In genomic region chr3:142962520-142963265, GRCh38 we compare ENCODE assay signal across 1 cellular context.
TF ChIP-seq lines count a peak whose summit lies in the region.

No MANE protein-coding gene starts in this region.

TF ChIP-seq in HepG2, 621 proteins besides CTCF, POLR2A, EP300 and RAD21 (continued from another document and continues in another):
- no peak for TF ChIP-seq NR2C2 (CRISPR knock-in tag; IDR thresholded peaks at IDR 0.05; ENCODE audit: borderline replicate concordance)
- no peak for TF ChIP-seq ELK4 (CRISPR knock-in tag; IDR thresholded peaks at IDR 0.05; ENCODE audit: borderline replicate concordance)
- no peak for TF ChIP-seq ZNF75D (CRISPR knock-in tag; IDR thresholded peaks at IDR 0.05; ENCODE audit: borderline replicate concordance)
- no peak for TF ChIP-seq SP1 (IDR thresholded peaks at IDR 0.05)
- TF ChIP-seq SP1 (CRISPR knock-in tag; IDR thresholded peaks at IDR 0.05) = 0 out of 2 replicates have a peak, but pooled peaks have one; percentile 12
- 0 out of 2 replicates have a peak, but pooled peaks have one; percentile 12 for TF ChIP-seq HOXD1 (CRISPR knock-in tag; IDR thresholded peaks at IDR 0.05)
- no peak for TF ChIP-seq HIVEP1 (CRISPR knock-in tag; IDR thresholded peaks at IDR 0.05)
- TF ChIP-seq ZBTB25 (CRISPR knock-in tag; IDR thresholded peaks at IDR 0.05) = no peak
- no peak for TF ChIP-seq ZNF780A (CRISPR knock-in tag; IDR thresholded peaks at IDR 0.05)
- TF ChIP-seq ZBTB10 (CRISPR knock-in tag; IDR thresholded peaks at IDR 0.05; ENCODE audit: borderline replicate concordance) = no peak; the same call in 1 of the 2 replicates
- no peak for TF ChIP-seq ISL2 (CRISPR knock-in tag; IDR thresholded peaks at IDR 0.05)
- TF ChIP-seq ESRRA (CRISPR knock-in tag; IDR thresholded peaks at IDR 0.05; ENCODE audit: low read depth) = no peak
- peak; percentile 57; the same call in 1 of the 2 replicates for TF ChIP-seq ZNF709 (CRISPR knock-in tag; IDR thresholded peaks at IDR 0.05)
- TF ChIP-seq DNMT3B (CRISPR knock-in tag; conservative IDR thresholded peaks at IDR 0.05) = no peak
- no peak for TF ChIP-seq ZNF781 (CRISPR knock-in tag; IDR thresholded peaks at IDR 0.05; ENCODE audit: borderline replicate concordance, not compliant biosample characterization)
- peak; percentile 14; the same call in 1 of the 2 replicates for TF ChIP-seq IRF2 (CRISPR knock-in tag; IDR thresholded peaks at IDR 0.05)
- no peak for TF ChIP-seq ZBTB44 (CRISPR knock-in tag; IDR thresholded peaks at IDR 0.05)
- TF ChIP-seq ZBTB39 (CRISPR knock-in tag; IDR thresholded peaks at IDR 0.05) = no peak
- no peak for TF ChIP-seq ZNF720 (CRISPR knock-in tag; IDR thresholded peaks at IDR 0.05)
- no peak; the same call in 1 of the 2 replicates for TF ChIP-seq ZNF777 (CRISPR knock-in tag; IDR thresholded peaks at IDR 0.05)
- TF ChIP-seq GTF3A (CRISPR knock-in tag; conservative IDR thresholded peaks at IDR 0.05) = no peak
- no peak for TF ChIP-seq RFX3 (CRISPR knock-in tag; IDR thresholded peaks at IDR 0.05)
- no peak for TF ChIP-seq HOMEZ (CRISPR knock-in tag; IDR thresholded peaks at IDR 0.05; ENCODE audit: low read depth)
- no peak for TF ChIP-seq HNRNPH1 (optimal IDR thresholded peaks at IDR 0.05; ENCODE audit: low read depth, low read length)
- no peak for TF ChIP-seq BCL6 (CRISPR knock-in tag; IDR thresholded peaks at IDR 0.05)
- no peak for TF ChIP-seq ZNF614 (CRISPR knock-in tag; IDR thresholded peaks at IDR 0.05; ENCODE audit: borderline replicate concordance)
- no peak for TF ChIP-seq RARG (CRISPR knock-in tag; IDR thresholded peaks at IDR 0.05; ENCODE audit: low read depth)
- no peak for TF ChIP-seq DR1 (CRISPR knock-in tag; IDR thresholded peaks at IDR 0.05)
- no peak for TF ChIP-seq ZNF207 (IDR thresholded peaks at IDR 0.05; ENCODE audit: borderline replicate concordance)
- no peak for TF ChIP-seq ZMYM2 (CRISPR knock-in tag; IDR thresholded peaks at IDR 0.05)
- TF ChIP-seq ZBTB42 (CRISPR knock-in tag; IDR thresholded peaks at IDR 0.05) = no peak
- no peak for TF ChIP-seq MTERF4 (CRISPR knock-in tag; IDR thresholded peaks at IDR 0.05)
- peak; percentile 33; the same call in 1 of the 2 replicates for TF ChIP-seq MXD1 (CRISPR knock-in tag; IDR thresholded peaks at IDR 0.05)
- TF ChIP-seq ELF4 (CRISPR knock-in tag; IDR thresholded peaks at IDR 0.05; ENCODE audit: borderline replicate concordance) = no peak
- TF ChIP-seq MAFG (CRISPR knock-in tag; IDR thresholded peaks at IDR 0.05) = peak; percentile 66; the same call in 1 of the 2 replicates
- no peak for TF ChIP-seq ZNF567 (CRISPR knock-in tag; IDR thresholded peaks at IDR 0.05; ENCODE audit: borderline replicate concordance)
- no peak for TF ChIP-seq ZFP82 (CRISPR knock-in tag; IDR thresholded peaks at IDR 0.05; ENCODE audit: borderline replicate concordance)
- no peak; the same call in 1 of the 2 replicates for TF ChIP-seq ZKSCAN5 (CRISPR knock-in tag; IDR thresholded peaks at IDR 0.05)
- TF ChIP-seq SP4 (CRISPR knock-in tag; IDR thresholded peaks at IDR 0.05) = no peak
- peak; percentile 67; the same call in 1 of the 2 replicates for TF ChIP-seq ZNF564 (CRISPR knock-in tag; IDR thresholded peaks at IDR 0.05)
- TF ChIP-seq PBX2 (CRISPR knock-in tag; IDR thresholded peaks at IDR 0.05) = no peak
- TF ChIP-seq ZNF607 (CRISPR knock-in tag; IDR thresholded peaks at IDR 0.05; ENCODE audit: borderline replicate concordance) = peak; percentile 76
- no peak; the same call in 1 of the 2 replicates for TF ChIP-seq HOXA5 (CRISPR knock-in tag; IDR thresholded peaks at IDR 0.05)
- no peak for TF ChIP-seq CEBPB (IDR thresholded peaks at IDR 0.05; ENCODE audit: borderline replicate concordance, low read depth, low read length)
- TF ChIP-seq ZNF557 (CRISPR knock-in tag; IDR thresholded peaks at IDR 0.05) = 0 out of 2 replicates have a peak, but pooled peaks have one; percentile 17
- TF ChIP-seq BATF2 (CRISPR knock-in tag; IDR thresholded peaks at IDR 0.05) = no peak
- 0 out of 2 replicates have a peak, but pooled peaks have one; percentile 16 for TF ChIP-seq ZNF746 (CRISPR knock-in tag; IDR thresholded peaks at IDR 0.05)
- TF ChIP-seq ZNF251 (CRISPR knock-in tag; IDR thresholded peaks at IDR 0.05) = peak; percentile 84; the same call in 1 of the 2 replicates
- TF ChIP-seq ATF7-NPFF (CRISPR knock-in tag; IDR thresholded peaks at IDR 0.05; ENCODE audit: low read depth) = peak; percentile 79; the same call in 1 of the 2 replicates
- no peak for TF ChIP-seq PBX3 (CRISPR knock-in tag; IDR thresholded peaks at IDR 0.05; ENCODE audit: borderline replicate concordance)
- TF ChIP-seq RBFOX2 (IDR thresholded peaks at IDR 0.05; ENCODE audit: low read depth, low read length) = no peak
- no peak for TF ChIP-seq MTF1 (CRISPR knock-in tag; IDR thresholded peaks at IDR 0.05)
- TF ChIP-seq U2AF1 (optimal IDR thresholded peaks at IDR 0.05; ENCODE audit: low read depth, low read length) = no peak
- TF ChIP-seq POLR2AphosphoS5 (IDR thresholded peaks at IDR 0.05; ENCODE audit: low read depth, low read length) = no peak
- no peak for TF ChIP-seq YEATS4 (CRISPR knock-in tag; IDR thresholded peaks at IDR 0.05; ENCODE audit: borderline replicate concordance)
- no peak for TF ChIP-seq ZNF180 (CRISPR knock-in tag; IDR thresholded peaks at IDR 0.05; ENCODE audit: borderline replicate concordance, low read depth)
- TF ChIP-seq RBM22 (optimal IDR thresholded peaks at IDR 0.05; ENCODE audit: low read length) = no peak
- TF ChIP-seq U2AF2 (IDR thresholded peaks at IDR 0.05; ENCODE audit: low read depth, low read length) = no peak
- no peak for TF ChIP-seq ZBTB7A (CRISPR knock-in tag; IDR thresholded peaks at IDR 0.05)
- TF ChIP-seq AKAP8 (CRISPR knock-in tag; IDR thresholded peaks at IDR 0.05) = peak; percentile 49; the same call in 1 of the 2 replicates
- TF ChIP-seq NPAS2 (CRISPR knock-in tag; IDR thresholded peaks at IDR 0.05; ENCODE audit: borderline replicate concordance) = no peak
- TF ChIP-seq FLYWCH1 (CRISPR knock-in tag; IDR thresholded peaks at IDR 0.05) = no peak
